In the genomic region with DNA sequence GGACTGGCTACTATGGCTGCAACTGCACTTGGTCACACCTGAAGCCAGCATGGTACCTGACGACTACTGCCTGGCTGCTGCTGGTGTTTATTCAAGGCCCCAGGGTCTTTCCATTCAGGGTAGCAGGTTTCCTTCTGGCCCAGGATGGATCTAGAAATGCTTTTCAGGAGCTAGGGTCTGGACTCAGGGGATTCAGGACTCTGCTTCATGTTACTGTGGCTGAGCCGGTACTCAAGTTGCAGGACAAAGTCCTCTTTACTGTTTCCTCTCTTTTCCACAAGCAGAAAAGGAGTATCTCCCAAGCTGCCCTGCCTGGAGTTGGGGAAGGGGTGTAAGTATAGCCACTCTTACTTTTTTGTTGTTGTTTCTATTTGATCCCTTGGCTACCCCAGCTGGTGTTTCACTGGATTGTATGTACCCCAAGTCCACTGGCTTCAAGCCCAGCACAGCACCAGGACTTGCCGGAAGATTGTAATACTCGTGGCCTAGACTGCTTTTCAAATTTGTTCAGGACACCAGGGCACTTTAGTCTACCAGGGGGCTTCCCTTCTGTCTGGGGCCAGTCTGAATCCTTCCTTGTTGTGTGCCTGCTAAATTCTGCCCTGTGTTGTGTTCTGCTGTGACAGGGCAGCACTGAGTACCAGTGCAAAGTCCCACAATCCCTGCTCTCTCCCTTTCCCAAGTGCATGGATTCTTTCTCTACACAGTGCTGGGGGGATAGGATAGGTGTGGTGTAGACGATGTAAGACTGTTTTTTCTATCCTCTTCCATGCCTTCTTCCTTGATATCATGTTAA, we compare ENCODE assay signal across 18 cellular contexts.
"Had no signal": no experiment of that assay in that cellular context is flagged by ENCODE, and none has a peak within 500 bp of the region (broad histone marks: within the 10 kb centered on the region; RNA-seq: fewer than 3 reads in every experiment).

No MANE protein-coding gene starts in this region.

- H3K4me2 ChIP-seq: SK-N-SH had no signal

- DNase-seq: Karpas-422, KG1, MG63, NCI-H1092, NCI-H1105 treated with DMSO at 0.1 percent for 48 hours, NCI-H1417 treated with DMSO at 0.1 percent for 48 hours, NCI-H187, NCI-H2029 treated with DMSO at 0.1 percent for 48 hours, NCI-H2171 treated with DMSO at 0.1 percent for 48 hours, NCI-H524, NCI-H526 treated with DMSO at 0.1 percent for 48 hours, NCI-H748 treated with DMSO at 0.1 percent for 48 hours, SHP77, SK-N-SH, SW 1271 had no signal

- H3K4me3 ChIP-seq: MG63 had no signal

- FAIRE-seq: HTR-8/SVneo had no signal

- H3K36me3 ChIP-seq: MG63 had no signal

- H3K27ac ChIP-seq: HL-60, RWPE1 had no signal

- H3K9me3 ChIP-seq: MG63, SK-N-SH had no signal

- H3K27me3 ChIP-seq: MG63 had no signal

- H3K9ac ChIP-seq: SK-N-SH had no signal
